8 cellular contexts compared by ENCODE assay signal in the genomic region with DNA sequence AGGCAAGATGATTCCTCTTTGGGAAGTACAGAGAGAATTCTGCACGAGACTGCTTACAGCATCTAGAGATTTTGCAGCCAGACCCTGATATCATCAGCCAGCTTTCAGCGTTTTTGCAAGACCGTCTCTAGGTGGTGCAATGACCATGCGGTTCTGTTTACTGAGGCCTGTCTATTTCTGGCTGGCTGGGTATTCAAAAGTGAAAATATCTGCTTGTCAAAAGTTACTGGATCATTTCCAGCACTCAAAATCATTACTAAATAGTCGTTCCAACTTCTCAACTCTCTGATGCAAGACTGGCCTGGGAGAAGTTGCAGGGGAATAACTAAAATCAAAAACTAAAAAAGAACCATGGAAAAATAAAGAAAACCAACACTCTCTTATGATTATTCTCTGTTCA.
DNase-seq lines count a peak whose midpoint lies in the region; ATAC-seq and FAIRE-seq lines count a peak whose summit lies in the region.

No MANE protein-coding gene starts in this region.

- in situ Hi-C loops in KBM-7 (cut with MboI; ENCODE audit: low pct_unique_long_range_greater_than_20kb, low sequenced_read_pairs), result loop anchor here (25.0 kb wide), 1 partner anchor 629 kb away; a partner anchor contains a TSS

- no peak for FAIRE-seq in urothelium cell line (lab: Jason Lieb, UNC)

- no peak overlapping the region for H3K4me3 Mint-ChIP-seq in activated CD4-positive, alpha-beta T cell treated with anti-CD3 and anti-CD28 coated beads for 36 hours
- no peak overlapping the region for H3K4me3 Mint-ChIP-seq in effector memory CD8-positive, alpha-beta T cell

- H3K27ac Mint-ChIP-seq in activated CD4-positive, alpha-beta T cell treated with anti-CD3 and anti-CD28 coated beads for 36 hours, result peak overlapping the region; percentile 26
- peak overlapping the region; percentile 17 to 82 for H3K27ac Mint-ChIP-seq in effector memory CD8-positive, alpha-beta T cell

- peak; percentile 34 for DNase-seq in activated CD4-positive, alpha-beta T cell treated with anti-CD3 and anti-CD28 coated beads for 36 hours
- no peak for DNase-seq in activated CD4-positive, alpha-beta T cell treated with anti-CD3 and anti-CD28 coated beads for 48 hours
- DNase-seq in KBM-7 (peak; percentile 60), SKM-1 treated with dmso at 0.1 percent for 144 hours (lab: John Stamatoyannopoulos, UW; ENCODE audit: unreplicated experiment) (peak; percentile 72), midbrain (lab: John Stamatoyannopoulos, UW) (peak; percentile 87), urothelium cell line (ENCODE audit: low spot score) (peak; percentile 38)
- peak in 1 of 3 experiments; percentile 10 for DNase-seq in effector memory CD8-positive, alpha-beta T cell

- no peaks in the 10 kb centered on the region for H3K27me3 Mint-ChIP-seq in activated CD4-positive, alpha-beta T cell treated with anti-CD3 and anti-CD28 coated beads for 36 hours
- no peaks in the 10 kb centered on the region for H3K27me3 Mint-ChIP-seq in effector memory CD8-positive, alpha-beta T cell

- peaks cover 16% of the 10 kb centered on the region for H3K4me1 Mint-ChIP-seq in activated CD4-positive, alpha-beta T cell treated with anti-CD3 and anti-CD28 coated beads for 36 hours
- H3K4me1 Mint-ChIP-seq in effector memory CD8-positive, alpha-beta T cell (ENCODE audit: low read depth in 2 of 2), result peaks cover 0 to 2% of the 10 kb centered on the region in 2 donors

- H3K36me3 Mint-ChIP-seq in activated CD4-positive, alpha-beta T cell treated with anti-CD3 and anti-CD28 coated beads for 36 hours (ENCODE audit: low read depth), result peaks cover 53% of the 10 kb centered on the region
- peaks cover 32% of the 10 kb centered on the region for H3K36me3 Mint-ChIP-seq in effector memory CD8-positive, alpha-beta T cell (ENCODE audit: insufficient read depth)

- POLR2A ChIA-PET in activated CD4-positive, alpha-beta T cell treated with anti-CD3 and anti-CD28 coated beads for 36 hours (lab: Charles Lee), result no interaction called here

- intact Hi-C loops in activated CD4-positive, alpha-beta T cell treated with anti-CD3 and anti-CD28 coated beads for 36 hours (cut with DNase I, micrococcal nuclease), result loop anchor here (2.0 to 10.0 kb wide), 4 partner anchors 144 to 304 kb away; a partner anchor contains a TSS

- CTCF ChIA-PET in activated CD4-positive, alpha-beta T cell treated with anti-CD3 and anti-CD28 coated beads for 36 hours (lab: Charles Lee), result interaction anchor here (0.5 to 1.3 kb wide), 8 partner anchors 8 to 298 kb away, joined by 3 to 5 read pairs (median 3); no protein-coding TSS in a partner anchor

- no peaks in the 10 kb centered on the region for H3K9me3 Mint-ChIP-seq in activated CD4-positive, alpha-beta T cell treated with anti-CD3 and anti-CD28 coated beads for 36 hours (ENCODE audit: low read depth)
- H3K9me3 Mint-ChIP-seq in effector memory CD8-positive, alpha-beta T cell, result no peaks in the 10 kb centered on the region

- no peak for ATAC-seq in activated CD4-positive, alpha-beta T cell treated with anti-CD3 and anti-CD28 coated beads for 36 hours
- peak; percentile 85 for ATAC-seq in GM21619 (IDR thresholded peaks at IDR 0.05; ENCODE audit: unreplicated experiment)
- ATAC-seq in effector memory CD8-positive, alpha-beta T cell (replicated peaks), result no peak
